In the genomic region with DNA sequence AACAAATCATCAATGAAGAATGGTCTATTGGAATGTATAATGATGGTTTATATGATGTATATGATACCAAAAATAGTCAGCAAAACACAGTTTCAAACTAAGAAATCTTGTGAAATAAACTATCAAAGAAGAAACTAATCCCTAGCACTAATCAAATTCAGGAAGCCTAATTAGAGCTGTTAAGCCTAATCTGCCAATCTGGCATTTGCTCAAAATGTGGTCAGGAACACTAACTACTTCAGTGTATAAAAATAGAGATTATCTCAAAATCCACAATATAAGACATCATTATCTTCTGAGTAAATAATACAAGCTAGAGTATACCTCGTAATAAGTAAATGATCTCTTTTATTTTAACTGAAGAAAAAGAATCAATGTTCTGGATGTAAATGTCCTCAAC, we compare ENCODE assay signal across 24 cellular contexts.
"Had no signal": no experiment of that assay in that cellular context is flagged by ENCODE, and none has a peak within 500 bp of the region (broad histone marks: within the 10 kb centered on the region; RNA-seq: fewer than 3 reads in every experiment).

No MANE protein-coding gene starts in this region.

- H3K4me1 ChIP-seq: ascending aorta, body of pancreas had no signal

- H3K4me3 ChIP-seq: ascending aorta, body of pancreas had no signal

- H3K9me3 ChIP-seq: ascending aorta, body of pancreas, SK-N-SH had no signal

- H3K36me3 ChIP-seq: ascending aorta had no signal

- H3K9ac ChIP-seq: SK-N-SH had no signal

- H3K4me2 ChIP-seq: SK-N-SH had no signal

- H3K27me3 ChIP-seq: ascending aorta, body of pancreas had no signal

- DNase-seq: activated CD4-positive, alpha-beta T cell treated with anti-CD3 and anti-CD28 coated beads for 48 hours; activated CD4-positive, alpha-beta T cell treated with anti-CD3 and anti-CD28 coated beads, Interleukin-2, amount 50 U/mL, for 4 hours; activated CD4-positive, CD25-positive, alpha-beta regulatory T cell treated with anti-CD3 and anti-CD28 coated beads, Interleukin-2, amount 50 U/mL, for 72 hours; activated CD8-positive, alpha-beta memory T cell treated with anti-CD3 and anti-CD28 coated beads, Interleukin-2, amount 50 U/mL, for 48 hours; activated CD8-positive, alpha-beta T cell treated with anti-CD3 and anti-CD28 coated beads, Interleukin-2, amount 10 ng/mL, durations not matched to agents 7 days and 5 days; activated naive CD4-positive, alpha-beta T cell treated with anti-CD3 and anti-CD28 coated beads, Interleukin-2, amount 50 U/mL, for 16 hours; activated T-cell treated with anti-CD3 and anti-CD28 coated beads, Interleukin-2, amount 50 U/mL, for 1 hour; amniotic stem cell; body of pancreas; KG1; NCI-H1092; NCI-H1417 treated with DMSO at 0.1 percent for 48 hours; NCI-H1694; NCI-H2029; NCI-H2107; NCI-H2171 treated with DMSO at 0.1 percent for 48 hours; NCI-H226; NCI-H510A; NK-92 treated with Interleukin-12 subunit alpha and Interleukin-12 subunit beta, amount 100 ng/mL, for 24 hours; OCI-M1; RPMI8226; SK-N-SH; T-helper 1 cell had no signal

- H3K27ac ChIP-seq: ascending aorta, body of pancreas had no signal
